In genomic region chr3:17088602-17089313, GRCh38 we compare ENCODE assay signal across 11 cellular contexts.
DNase-seq lines count a peak whose midpoint lies in the region; ATAC-seq and TF ChIP-seq lines count a peak whose summit lies in the region.
"Had no signal": no experiment of that assay in that cellular context is flagged by ENCODE, and none has a peak within 500 bp of the region (broad histone marks: within the 10 kb centered on the region; RNA-seq: fewer than 3 reads in every experiment).

No MANE protein-coding gene starts in this region.

- no peaks in the 10 kb centered on the region for H3K9me2 ChIP-seq in MM.1S (replicated peaks; ENCODE audit: insufficient read depth, low read length)

- H3K4me3 Mint-ChIP-seq in activated T-helper 1 cell treated with anti-CD3 and anti-CD28 coated beads, Interleukin-12 subunit alpha, Interleukin-12 subunit beta, Interleukin-2, Interleukin-4 antibody, amounts not matched to agents 30 ng/mL and 10 ng/mL and 1 ng/mL, durations not matched to agents 14 hours and 24 hours and 36 hours = peak overlapping the region; percentile 27
- H3K4me3 Mint-ChIP-seq in immature natural killer cell = peak overlapping the region; percentile 64 to 84 (median 81)
- no peak overlapping the region for H3K4me3 Mint-ChIP-seq in stimulated activated memory B cell treated with anti-CD40 and anti-IgM and Interleukin-4, amounts not matched to agents 10 μg/mL and 1 μg/mL and 100 μg/mL, for 72 hours
- H3K4me3 Mint-ChIP-seq: IgD-negative memory B cell had no signal

- H3K4me1 ChIP-seq in MM.1S (ENCODE audit: low read length) = no peaks in the 10 kb centered on the region
- H3K4me1 ChIP-seq in A673 (ENCODE audit: insufficient read depth, low read length, poor library complexity, severe bottlenecking) = no peaks in the 10 kb centered on the region

- no peak overlapping the region for H3K9ac ChIP-seq in MM.1S (ENCODE audit: low read length)

- H3K4me2 ChIP-seq in MM.1S (ENCODE audit: low read depth, low read length) = no peak overlapping the region

- ATAC-seq in stimulated activated memory B cell treated with anti-CD40 and anti-IgM and Interleukin-4, amounts not matched to agents 10 μg/mL and 1 μg/mL and 100 μg/mL, for 72 hours = no peak

- no peaks in the 10 kb centered on the region for H3K27me3 ChIP-seq in MM.1S (replicated peaks; ENCODE audit: insufficient read depth, low read length)
- H3K27me3 ChIP-seq in A673 (replicated peaks; ENCODE audit: insufficient read depth, low read depth, low read length, poor library complexity) = no peaks in the 10 kb centered on the region

- DNase-seq in activated CD4-positive, alpha-beta T cell treated with anti-CD3 and anti-CD28 coated beads, Interleukin-2, amount 50 U/mL, for 4 hours = peak; percentile 8 to 9
- no peak for DNase-seq in activated T-helper 1 cell treated with anti-CD3 and anti-CD28 coated beads, Interleukin-12 subunit alpha, Interleukin-12 subunit beta, Interleukin-2, Interleukin-4 antibody, amounts not matched to agents 30 ng/mL and 10 ng/mL and 1 ng/mL, durations not matched to agents 14 hours and 24 hours and 36 hours (ENCODE audit: low spot score)
- DNase-seq in immature natural killer cell (peak; percentile 85 to 87 (median 86)), MM.1S (no peak), A172 (ENCODE audit: low spot score) (no peak), COLO668 (lab: John Stamatoyannopoulos, UW; ENCODE audit: unreplicated experiment) (no peak), A673 (ENCODE audit: low spot score) (no peak)
- DNase-seq: effector CD8-positive, alpha-beta T cell; NCI-H345 had no signal

- no peaks in the 10 kb centered on the region for H3K27me3 Mint-ChIP-seq in activated T-helper 1 cell treated with anti-CD3 and anti-CD28 coated beads, Interleukin-12 subunit alpha, Interleukin-12 subunit beta, Interleukin-2, Interleukin-4 antibody, amounts not matched to agents 30 ng/mL and 10 ng/mL and 1 ng/mL, durations not matched to agents 14 hours and 24 hours and 36 hours (ENCODE audit: insufficient read depth)
- H3K27me3 Mint-ChIP-seq in immature natural killer cell (ENCODE audit: low read depth in 3 of 3) = peaks cover 9 to 19% (median 18%) of the 10 kb centered on the region in 3 donors
- H3K27me3 Mint-ChIP-seq in stimulated activated memory B cell treated with anti-CD40 and anti-IgM and Interleukin-4, amounts not matched to agents 10 μg/mL and 1 μg/mL and 100 μg/mL, for 72 hours = no peaks in the 10 kb centered on the region
- H3K27me3 Mint-ChIP-seq: IgD-negative memory B cell had no signal

- no peaks in the 10 kb centered on the region for H3F3A ChIP-seq in MM.1S (ENCODE audit: insufficient read depth, low read length)

- no TSS peak for BruUV-seq in A673 (replicated peaks; lab: Mats Ljungman, UMichigan)

- POLR2A ChIA-PET in A673 (lab: Charles Lee; ENCODE audit: low non-redundant PET) = no interaction called here

- H3K27ac ChIP-seq in MM.1S (ENCODE audit: low read length) (no peak overlapping the region), A673 (ENCODE audit: low read depth, low read length, poor library complexity, severe bottlenecking) (no peak overlapping the region)

- no peak overlapping the region for H2AFZ ChIP-seq in MM.1S (ENCODE audit: low read length)

- H3K9me3 ChIP-seq in MM.1S (replicated peaks; ENCODE audit: insufficient read depth, low read length) (no peaks in the 10 kb centered on the region), A673 (ENCODE audit: low read depth, low read length, poor library complexity, severe bottlenecking) (no peaks in the 10 kb centered on the region)

- H3K4me3 ChIP-seq in MM.1S (ENCODE audit: low read length) (no peak overlapping the region), A673 (ENCODE audit: low read depth, low read length, poor library complexity, severe bottlenecking) (no peak overlapping the region)

- intact Hi-C loops in activated T-helper 1 cell treated with anti-CD3 and anti-CD28 coated beads, Interleukin-12 subunit alpha, Interleukin-12 subunit beta, Interleukin-2, Interleukin-4 antibody, amounts not matched to agents 30 ng/mL and 10 ng/mL and 1 ng/mL, durations not matched to agents 14 hours and 24 hours and 36 hours (cut with micrococcal nuclease) = loop anchor here (1.0 to 5.0 kb wide), 5 partner anchors 63 to 491 kb away; no protein-coding TSS in a partner anchor
- intact Hi-C loops in A673 (cut with micrococcal nuclease; ENCODE audit: unreplicated experiment) = no loop called here

- CTCF ChIA-PET in A673 (lab: Charles Lee) = no interaction called here

- peaks cover 48% of the 10 kb centered on the region for H3K36me3 Mint-ChIP-seq in activated T-helper 1 cell treated with anti-CD3 and anti-CD28 coated beads, Interleukin-12 subunit alpha, Interleukin-12 subunit beta, Interleukin-2, Interleukin-4 antibody, amounts not matched to agents 30 ng/mL and 10 ng/mL and 1 ng/mL, durations not matched to agents 14 hours and 24 hours and 36 hours (ENCODE audit: low read depth)
- H3K36me3 Mint-ChIP-seq in immature natural killer cell = peaks cover 44 to 62% (median 45%) of the 10 kb centered on the region in 3 donors
- peaks cover 55% of the 10 kb centered on the region for H3K36me3 Mint-ChIP-seq in stimulated activated memory B cell treated with anti-CD40 and anti-IgM and Interleukin-4, amounts not matched to agents 10 μg/mL and 1 μg/mL and 100 μg/mL, for 72 hours

- H4K20me1 ChIP-seq in MM.1S (ENCODE audit: insufficient read depth, low read length) = no peaks in the 10 kb centered on the region

- no peak for TF ChIP-seq CTCF in MM.1S (IDR thresholded peaks at IDR 0.05; ENCODE audit: low read length)
- TF ChIP-seq CTCF in A673 (conservative IDR thresholded peaks at IDR 0.05; ENCODE audit: low read depth, low read length) = no peak

- peaks cover 3% of the 10 kb centered on the region for H3K9me3 Mint-ChIP-seq in activated T-helper 1 cell treated with anti-CD3 and anti-CD28 coated beads, Interleukin-12 subunit alpha, Interleukin-12 subunit beta, Interleukin-2, Interleukin-4 antibody, amounts not matched to agents 30 ng/mL and 10 ng/mL and 1 ng/mL, durations not matched to agents 14 hours and 24 hours and 36 hours
- no peaks in the 10 kb centered on the region for H3K9me3 Mint-ChIP-seq in immature natural killer cell
- no peaks in the 10 kb centered on the region for H3K9me3 Mint-ChIP-seq in stimulated activated memory B cell treated with anti-CD40 and anti-IgM and Interleukin-4, amounts not matched to agents 10 μg/mL and 1 μg/mL and 100 μg/mL, for 72 hours
- H3K9me3 Mint-ChIP-seq: IgD-negative memory B cell had no signal

- peak overlapping the region; percentile 25 for H3K27ac Mint-ChIP-seq in activated T-helper 1 cell treated with anti-CD3 and anti-CD28 coated beads, Interleukin-12 subunit alpha, Interleukin-12 subunit beta, Interleukin-2, Interleukin-4 antibody, amounts not matched to agents 30 ng/mL and 10 ng/mL and 1 ng/mL, durations not matched to agents 14 hours and 24 hours and 36 hours
- H3K27ac Mint-ChIP-seq in immature natural killer cell = peak overlapping the region; percentile 74 to 90 (median 86)
- H3K27ac Mint-ChIP-seq in stimulated activated memory B cell treated with anti-CD40 and anti-IgM and Interleukin-4, amounts not matched to agents 10 μg/mL and 1 μg/mL and 100 μg/mL, for 72 hours = peak overlapping the region; percentile 15

- H3K36me3 ChIP-seq in MM.1S (replicated peaks; ENCODE audit: insufficient read depth, low read length) = no peaks in the 10 kb centered on the region
- no peaks in the 10 kb centered on the region for H3K36me3 ChIP-seq in A673 (ENCODE audit: insufficient read depth, low read length, poor library complexity, severe bottlenecking)

- H3K4me1 Mint-ChIP-seq in activated T-helper 1 cell treated with anti-CD3 and anti-CD28 coated beads, Interleukin-12 subunit alpha, Interleukin-12 subunit beta, Interleukin-2, Interleukin-4 antibody, amounts not matched to agents 30 ng/mL and 10 ng/mL and 1 ng/mL, durations not matched to agents 14 hours and 24 hours and 36 hours (ENCODE audit: low read depth) = peaks cover 39% of the 10 kb centered on the region
- H3K4me1 Mint-ChIP-seq in immature natural killer cell = peaks cover 65% of the 10 kb centered on the region in 2 donors
- no peaks in the 10 kb centered on the region for H3K4me1 Mint-ChIP-seq in stimulated activated memory B cell treated with anti-CD40 and anti-IgM and Interleukin-4, amounts not matched to agents 10 μg/mL and 1 μg/mL and 100 μg/mL, for 72 hours

- no peaks in the 10 kb centered on the region for H3K79me2 ChIP-seq in MM.1S (ENCODE audit: low read length)

Comparison
In these comparisons a context has a peak if more than half of its experiments do, and no peak if none do; other contexts are left out.
1. DNase-seq: peak in activated CD4-positive, alpha-beta T cell treated with anti-CD3 and anti-CD28 coated beads, Interleukin-2, amount 50 U/mL, for 4 hours (2 of 2) and immature natural killer cell (3 of 3); none in activated T-helper 1 cell treated with anti-CD3 and anti-CD28 coated beads, Interleukin-12 subunit alpha, Interleukin-12 subunit beta, Interleukin-2, Interleukin-4 antibody, amounts not matched to agents 30 ng/mL and 10 ng/mL and 1 ng/mL, durations not matched to agents 14 hours and 24 hours and 36 hours (single experiment), MM.1S (single experiment), A172 (single experiment), COLO668 (single experiment) and A673 (single experiment).
2. H3K27ac Mint-ChIP-seq: peak in every context shown above with its lines; median percentile 86 in immature natural killer cell; 25 in activated T-helper 1 cell treated with anti-CD3 and anti-CD28 coated beads, Interleukin-12 subunit alpha, Interleukin-12 subunit beta, Interleukin-2, Interleukin-4 antibody, amounts not matched to agents 30 ng/mL and 10 ng/mL and 1 ng/mL, durations not matched to agents 14 hours and 24 hours and 36 hours; 15 in stimulated activated memory B cell treated with anti-CD40 and anti-IgM and Interleukin-4, amounts not matched to agents 10 μg/mL and 1 μg/mL and 100 μg/mL, for 72 hours.